ENCODE assay signal across 15 cellular contexts in the genomic region with DNA sequence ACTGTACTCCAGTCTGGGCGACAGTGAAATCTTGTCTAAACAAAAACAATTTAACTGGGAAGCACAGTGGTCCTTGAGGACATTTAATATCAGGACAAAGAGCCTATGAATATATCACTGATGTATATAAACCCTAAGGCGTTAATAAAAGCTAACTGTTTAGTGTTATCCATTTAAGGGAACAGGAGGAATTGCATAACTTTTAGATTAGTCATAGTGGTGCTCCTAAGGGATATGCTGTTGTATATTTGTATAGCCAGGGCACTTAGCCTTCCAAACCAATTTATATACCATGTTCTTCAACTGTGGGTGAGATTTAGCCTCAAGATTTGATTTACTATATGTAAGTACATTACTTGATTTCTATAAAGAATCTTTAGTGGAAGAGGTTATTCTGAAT. TPM values are rescaled to one million over a fixed set of nuclear protein-coding genes. Genes with fewer than 3 reads are reported as not detected.
DNase-seq lines count a peak whose midpoint lies in the region; ATAC-seq and TF ChIP-seq lines count a peak whose summit lies in the region.
"Had no signal": no experiment of that assay in that cellular context is flagged by ENCODE, and none has a peak within 500 bp of the region (broad histone marks: within the 10 kb centered on the region; RNA-seq: fewer than 3 reads in every experiment).

No MANE protein-coding gene starts in this region.

- H3K4me1 ChIP-seq in smooth muscle cell (ENCODE audit: low read depth) = peaks cover 5% of the 10 kb centered on the region

- 76% methylated on average over 2 of the region's 2 CpGs for WGBS in smooth muscle cell (ENCODE audit: low lambda C conversion rate)

- H2AFZ ChIP-seq in smooth muscle cell (ENCODE audit: low read depth) = no peak overlapping the region

- no peaks in the 10 kb centered on the region for H4K20me1 ChIP-seq in smooth muscle cell (ENCODE audit: low read depth)

- no peaks in the 10 kb centered on the region for H3K27me3 ChIP-seq in smooth muscle cell (ENCODE audit: low read depth)
- H3K27me3 ChIP-seq: body of pancreas, SJCRH30, tibial nerve had no signal

- TF ChIP-seq CTCF in fibroblast of mammary gland (conservative IDR thresholded peaks at IDR 0.05; ENCODE audit: control insufficient read depth, insufficient read depth, low read depth, low read length) = no peak
- TF ChIP-seq CTCF in smooth muscle cell (IDR thresholded peaks at IDR 0.05; ENCODE audit: borderline replicate concordance, insufficient read depth, poor library complexity, severe bottlenecking) = no peak

- H3F3A ChIP-seq in smooth muscle cell (ENCODE audit: low read depth) = peaks cover 21% of the 10 kb centered on the region

- ATAC-seq in HG03457 (IDR thresholded peaks at IDR 0.05; ENCODE audit: unreplicated experiment) (no peak), GM21515 (IDR thresholded peaks at IDR 0.05; ENCODE audit: unreplicated experiment) (no peak), HG02623 (IDR thresholded peaks at IDR 0.05; ENCODE audit: unreplicated experiment) (no peak)
- ATAC-seq: body of pancreas had no signal

- H3K9ac ChIP-seq in smooth muscle cell (ENCODE audit: low read depth) = no peak overlapping the region

- peaks cover under 1% of the 10 kb centered on the region for H3K79me2 ChIP-seq in smooth muscle cell (ENCODE audit: low read depth)

- peaks cover 25% of the 10 kb centered on the region for H3K36me3 ChIP-seq in smooth muscle cell (ENCODE audit: low read depth)

- peak overlapping the region; percentile 30 for H3K27ac ChIP-seq in smooth muscle cell (ENCODE audit: low read depth)
- H3K27ac ChIP-seq: body of pancreas, SJCRH30, tibial nerve had no signal

- H3K9me3 ChIP-seq in smooth muscle cell (replicated peaks; ENCODE audit: low read depth) = no peaks in the 10 kb centered on the region
- H3K9me3 ChIP-seq: body of pancreas, SJCRH30, tibial nerve had no signal

- DNase-seq in SIG-M5 treated with dmso at 0.1 percent for 504 hours (lab: John Stamatoyannopoulos, UW; ENCODE audit: unreplicated experiment) (peak; percentile 1), SIG-M5 (lab: John Stamatoyannopoulos, UW) (no peak), RPMI7951 (ENCODE audit: low read depth) (peak; percentile 72), fibroblast of mammary gland (ENCODE audit: low read depth) (peak; percentile 63), smooth muscle cell (lab: John Stamatoyannopoulos, UW; ENCODE audit: unreplicated experiment) (no peak)
- DNase-seq: activated B cell treated with CpG ODN at 0.5 μM for 24 hours, body of pancreas, DND-41, MV-4-11, NCI-H524, SJCRH30 had no signal

- no peak overlapping the region for H3K4me2 ChIP-seq in smooth muscle cell

- H3K4me3 ChIP-seq in fibroblast of mammary gland (ENCODE audit: control insufficient read depth, low read depth, low read length) (no peak overlapping the region), smooth muscle cell (no peak overlapping the region)
- H3K4me3 ChIP-seq: body of pancreas, SJCRH30, tibial nerve had no signal

RNA-seq across cellular contexts. Expression of gene CHEK1, which starts 3.0 kb away (rescaled TPM):
- 70.8 and 82.9 TPM in 2 replicates for total RNA-seq in RPMI7951 (2014; rRNA removed; shearing (Covaris generic))
- total RNA-seq in smooth muscle cell = 24.5 and 27.6 TPM in 2 replicates
- polyA plus RNA-seq in smooth muscle cell = 18.3 and 18.4 TPM in 2 replicates

RNA-seq across cellular contexts. Expression of gene STT3A, which starts 29.3 kb away (rescaled TPM):
- total RNA-seq in RPMI7951 (2014; rRNA removed; shearing (Covaris generic)) = 192 and 276 TPM in 2 replicates
- 241 and 302 TPM in 2 replicates for total RNA-seq in smooth muscle cell
- 184 and 216 TPM in 2 replicates for polyA plus RNA-seq in smooth muscle cell

RNA-seq across cellular contexts. Expression of gene EI24, which starts 52.7 kb away (rescaled TPM):
- total RNA-seq in RPMI7951 (2014; rRNA removed; shearing (Covaris generic)) = 112 and 113 TPM in 2 replicates
- total RNA-seq in smooth muscle cell = 124 and 130 TPM in 2 replicates
- 154 and 158 TPM in 2 replicates for polyA plus RNA-seq in smooth muscle cell

RNA-seq across cellular contexts. Expression of gene ACRV1, which starts 58.7 kb away (rescaled TPM):
- total RNA-seq in RPMI7951 (2014; rRNA removed; shearing (Covaris generic)) = 0.59 TPM in 1 of 2 replicates, not detected in the other
- not detected in 2 replicates for total RNA-seq in smooth muscle cell
- polyA plus RNA-seq in smooth muscle cell = 0.25 and 0.37 TPM in 2 replicates
- total RNA-seq: activated B cell treated with CpG ODN at 0.5 μM for 24 hours, body of pancreas, tibial nerve had no signal

Comparison
In these comparisons a context has a peak if more than half of its experiments do, and no peak if none do; other contexts are left out.
1. DNase-seq: peak in SIG-M5 treated with dmso at 0.1 percent for 504 hours (single experiment), RPMI7951 (single experiment) and fibroblast of mammary gland (single experiment); none in SIG-M5 (single experiment) and smooth muscle cell (single experiment).